Comparison of ENCODE assay signal across 20 cellular contexts in genomic region chr9:104276709-104277245, GRCh38.
DNase-seq lines count a peak whose midpoint lies in the region; ATAC-seq and TF ChIP-seq lines count a peak whose summit lies in the region.
"Had no signal": no experiment of that assay in that cellular context is flagged by ENCODE, and none has a peak within 500 bp of the region (broad histone marks: within the 10 kb centered on the region; RNA-seq: fewer than 3 reads in every experiment).

No MANE protein-coding gene starts in this region.

- ATAC-seq in WTC11, result no peak

- DNase-seq in NOMO-1 treated with DMSO at 0.1 percent for 48 hours (lab: John Stamatoyannopoulos, UW; ENCODE audit: unreplicated experiment) (peak; percentile 19), NOMO-1 treated with dmso at 0.1 percent for 144 hours (lab: John Stamatoyannopoulos, UW; ENCODE audit: unreplicated experiment) (no peak), NCI-H226 (peak; percentile 96), epithelial cell of esophagus (ENCODE audit: low read depth) (peak; percentile 14), osteoblast (ENCODE audit: insufficient read length, low spot score, missing footprints) (no peak), Caco-2 (no peak), WTC11 (ENCODE audit: low spot score) (no peak)
- DNase-seq in stimulated activated CD4-positive, alpha-beta T cell treated with anti-CD3 and anti-CD28 coated beads, Interleukin-15, amount 100 ng/mL, for 24 hours, result no peak
- DNase-seq: activated CD4-positive, alpha-beta memory T cell treated with anti-CD3 and anti-CD28 coated beads for 36 hours; activated T-cell treated with anti-CD3 and anti-CD28 coated beads for 4 hours; aorta; Kasumi-1; NCI-H1417 treated with DMSO at 0.1 percent for 48 hours; NCI-H2171; NCI-H526 treated with DMSO at 0.1 percent for 48 hours; SIG-M5; substantia nigra; WERI-Rb-1 had no signal

- TF ChIP-seq CTCF in epithelial cell of esophagus (IDR thresholded peaks at IDR 0.05; ENCODE audit: insufficient read depth, low read depth, low read length, missing control alignments) (no peak), osteoblast (IDR thresholded peaks at IDR 0.05; ENCODE audit: extremely low read depth, low read depth, low read length) (no peak), Caco-2 (IDR thresholded peaks at IDR 0.05; ENCODE audit: insufficient read depth in 1 of 2, low read depth in 1 of 2, low read length in 1 of 2, severe bottlenecking in 1 of 2, unreplicated experiment in 1 of 2) (no peak), WTC11 (IDR thresholded peaks at IDR 0.05) (no peak)

- H3K36me3 ChIP-seq in osteoblast (ENCODE audit: insufficient read depth, low read length), result no peaks in the 10 kb centered on the region
- no peaks in the 10 kb centered on the region for H3K36me3 ChIP-seq in Caco-2 (ENCODE audit: control insufficient read depth, insufficient read depth, low read length)
- H3K36me3 ChIP-seq: BLaER1 treated with 17β-estradiol and CSF1 and Interleukin-3, amounts not matched to agents 10 nM and 100 nM; WERI-Rb-1 had no signal

- no peaks in the 10 kb centered on the region for H3K79me2 ChIP-seq in osteoblast (ENCODE audit: insufficient read depth, low read length)

- POLR2A ChIA-PET in Caco-2 (lab: Charles Lee), result no interaction called here
- POLR2A ChIA-PET in WTC11 (lab: Charles Lee), result no interaction called here

- H3K27me3 ChIP-seq in osteoblast (ENCODE audit: insufficient read depth, low read length) (no peaks in the 10 kb centered on the region), Caco-2 (replicated peaks; ENCODE audit: control insufficient read depth, insufficient read depth, low read length) (no peaks in the 10 kb centered on the region)
- H3K27me3 ChIP-seq: BLaER1 treated with 17β-estradiol and CSF1 and Interleukin-3, amounts not matched to agents 10 nM and 100 nM had no signal

- H3K4me3 Mint-ChIP-seq in Caco-2 (ENCODE audit: unreplicated experiment), result no peak overlapping the region
- H3K4me3 Mint-ChIP-seq in WTC11, result no peak overlapping the region
- H3K4me3 Mint-ChIP-seq: activated CD4-positive, alpha-beta memory T cell treated with anti-CD3 and anti-CD28 coated beads for 36 hours had no signal

- H3K36me3 Mint-ChIP-seq in Caco-2 (ENCODE audit: insufficient read depth, unreplicated experiment) (no peaks in the 10 kb centered on the region), WTC11 (peaks cover 8% of the 10 kb centered on the region; the same call in 1 of the 2 replicates)
- H3K36me3 Mint-ChIP-seq: activated CD4-positive, alpha-beta memory T cell treated with anti-CD3 and anti-CD28 coated beads for 36 hours had no signal

- peaks cover 14% of the 10 kb centered on the region for H3K27me3 Mint-ChIP-seq in Caco-2 (ENCODE audit: insufficient read depth, unreplicated experiment)
- H3K27me3 Mint-ChIP-seq in WTC11 (ENCODE audit: low read depth), result no peaks in the 10 kb centered on the region
- H3K27me3 Mint-ChIP-seq: activated CD4-positive, alpha-beta memory T cell treated with anti-CD3 and anti-CD28 coated beads for 36 hours had no signal

- H2AFZ ChIP-seq in osteoblast (ENCODE audit: low read length), result peak overlapping the region; percentile 18

- H3K27ac ChIP-seq in osteoblast (ENCODE audit: low read depth, low read length), result peak overlapping the region; percentile 13
- H3K27ac ChIP-seq: 22Rv1, WERI-Rb-1 had no signal

- no peaks in the 10 kb centered on the region for H3K4me1 ChIP-seq in osteoblast (ENCODE audit: insufficient read depth, low read length)
- H3K4me1 ChIP-seq in Caco-2, result no peaks in the 10 kb centered on the region

- intact Hi-C loops in Caco-2 (cut with micrococcal nuclease; ENCODE audit: unreplicated experiment), result no loop called here

- H3K4me3 ChIP-seq in epithelial cell of esophagus (ENCODE audit: low read length) (no peak overlapping the region), osteoblast (ENCODE audit: insufficient read depth, low read length) (no peak overlapping the region), Caco-2 (ENCODE audit: low read depth, low read length) (no peak overlapping the region)
- H3K4me3 ChIP-seq: BLaER1 treated with 17β-estradiol and CSF1 and Interleukin-3, amounts not matched to agents 10 nM and 100 nM had no signal

- BruUV-seq in Caco-2 (replicated peaks; lab: Mats Ljungman, UMichigan), result no TSS peak

- CTCF ChIA-PET in Caco-2 (lab: Charles Lee), result no interaction called here
- CTCF ChIA-PET in WTC11 (lab: Charles Lee), result no interaction called here

- no peaks in the 10 kb centered on the region for H4K20me1 ChIP-seq in osteoblast (ENCODE audit: insufficient read depth, low read length)
- H4K20me1 ChIP-seq: BLaER1 treated with 17β-estradiol and CSF1 and Interleukin-3, amounts not matched to agents 10 nM and 100 nM had no signal

- H3K4me1 Mint-ChIP-seq in Caco-2 (ENCODE audit: low read depth, unreplicated experiment) (no peaks in the 10 kb centered on the region), WTC11 (peaks cover 13% of the 10 kb centered on the region)

- H3K9me3 ChIP-seq in osteoblast (ENCODE audit: low read depth, low read length), result peaks cover 2% of the 10 kb centered on the region
- no peaks in the 10 kb centered on the region for H3K9me3 ChIP-seq in Caco-2

- H3K27ac Mint-ChIP-seq in Caco-2 (ENCODE audit: unreplicated experiment) (no peak overlapping the region), WTC11 (no peak overlapping the region)
- H3K27ac Mint-ChIP-seq: activated CD4-positive, alpha-beta memory T cell treated with anti-CD3 and anti-CD28 coated beads for 36 hours had no signal

- H3K4me2 ChIP-seq in osteoblast (ENCODE audit: insufficient read depth, low read length), result peak overlapping the region; percentile 1

- H3K9me3 Mint-ChIP-seq in Caco-2 (ENCODE audit: unreplicated experiment) (no peaks in the 10 kb centered on the region), WTC11 (peaks cover 32% of the 10 kb centered on the region)

TF ChIP-seq in WTC11, 78 proteins besides CTCF, POLR2A, EP300 and RAD21:
- TF ChIP-seq TP53 (CRISPR knock-in tag; IDR thresholded peaks at IDR 0.05) (no peak), SMAD3 (CRISPR knock-in tag; IDR thresholded peaks at IDR 0.05; ENCODE audit: borderline replicate concordance) (no peak), KAT7 (CRISPR knock-in tag; IDR thresholded peaks at IDR 0.05; ENCODE audit: borderline replicate concordance) (no peak), TEAD4 (CRISPR knock-in tag; IDR thresholded peaks at IDR 0.05) (no peak), ZNF396 (CRISPR knock-in tag; IDR thresholded peaks at IDR 0.05; ENCODE audit: borderline replicate concordance) (no peak)
- TF ChIP-seq, protein P1, sequence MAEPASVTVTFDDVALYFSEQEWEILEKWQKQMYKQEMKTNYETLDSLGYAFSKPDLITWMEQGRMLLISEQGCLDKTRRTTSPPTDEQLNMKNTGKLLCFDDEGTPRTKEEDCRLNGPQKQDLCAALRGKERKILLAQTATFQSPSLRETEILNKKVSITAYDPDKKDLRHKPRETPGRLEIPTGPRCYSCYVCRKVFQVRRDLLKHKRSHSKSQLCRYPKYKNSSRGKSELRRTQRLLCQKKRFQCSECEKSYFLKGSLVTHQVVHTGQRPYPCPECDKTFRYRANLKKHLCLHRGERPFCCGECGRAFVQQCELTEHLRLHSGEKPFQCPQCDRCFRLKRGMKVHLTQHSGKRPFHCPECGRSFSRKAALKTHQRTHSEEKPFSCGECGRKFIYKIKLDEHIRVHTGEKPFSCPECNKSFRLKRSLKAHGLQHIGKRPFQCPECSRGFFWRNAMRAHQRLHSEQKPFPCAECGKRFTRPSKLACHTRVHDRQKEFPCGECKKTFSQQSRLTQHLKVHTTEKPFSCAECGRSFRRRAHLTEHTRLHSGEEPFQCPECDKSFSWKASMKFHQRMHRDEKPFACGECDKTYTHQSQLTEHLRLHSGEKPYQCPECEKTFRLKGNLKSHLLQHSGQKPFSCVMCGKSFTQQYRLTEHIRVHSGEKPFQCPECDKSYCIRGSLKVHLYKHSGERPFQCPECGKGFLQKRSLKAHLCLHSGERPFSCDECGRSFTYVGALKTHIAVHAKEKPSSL (CRISPR knock-in tag; conservative IDR thresholded peaks at IDR 0.05), result no peak

Comparison
In these comparisons a context has a peak if more than half of its experiments do, and no peak if none do; other contexts are left out.
1. DNase-seq: peak in NOMO-1 treated with DMSO at 0.1 percent for 48 hours (single experiment), NCI-H226 (single experiment) and epithelial cell of esophagus (single experiment); none in NOMO-1 treated with dmso at 0.1 percent for 144 hours (single experiment), osteoblast (single experiment), stimulated activated CD4-positive, alpha-beta T cell treated with anti-CD3 and anti-CD28 coated beads, Interleukin-15, amount 100 ng/mL, for 24 hours (single experiment), Caco-2 (0 of 2) and WTC11 (single experiment).